26 cellular contexts compared by ENCODE assay signal in the genomic region with DNA sequence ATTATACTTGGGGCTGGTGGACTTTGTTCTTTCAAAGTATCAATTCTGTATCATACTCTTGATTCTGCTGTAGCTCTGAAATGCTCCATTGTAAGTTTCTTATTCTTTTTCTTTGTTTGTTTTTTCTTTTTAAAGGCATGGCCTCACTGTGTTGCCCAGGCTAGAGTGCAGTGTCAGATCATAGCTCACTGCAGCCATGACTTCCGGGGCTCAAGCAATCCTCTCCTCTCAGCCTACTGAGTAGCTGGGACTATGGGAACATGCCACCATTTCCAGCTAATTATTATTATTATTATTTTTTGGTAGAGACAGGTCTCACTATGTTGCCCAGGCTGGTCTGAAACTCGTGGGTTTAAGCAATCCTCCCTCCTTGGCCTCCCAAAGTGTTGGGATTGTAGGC.
"Had no signal": no experiment of that assay in that cellular context is flagged by ENCODE, and none has a peak within 500 bp of the region (broad histone marks: within the 10 kb centered on the region; RNA-seq: fewer than 3 reads in every experiment).

No MANE protein-coding gene starts in this region.

- ATAC-seq: activated CD8-positive, alpha-beta T cell treated with anti-CD3 and anti-CD28 coated beads for 36 hours; activated naive CD4-positive, alpha-beta T cell treated with anti-CD3 and anti-CD28 coated beads, Interleukin-2, amount 50 U/mL, for 72 hours; Panc1; Right ventricle myocardium inferior; T-cell had no signal

- FAIRE-seq: TTC549 had no signal

- H3K36me3 ChIP-seq: brain microvascular endothelial cell, cardiac muscle cell, MG63 had no signal

- H3K27me3 ChIP-seq: MG63 had no signal

- H3K4me3 Mint-ChIP-seq: activated CD8-positive, alpha-beta T cell treated with anti-CD3 and anti-CD28 coated beads for 36 hours; T-cell had no signal

- H3K4me3 ChIP-seq: cardiac muscle cell, MG63, SK-N-MC had no signal

- H3K36me3 Mint-ChIP-seq: activated naive CD4-positive, alpha-beta T cell treated with anti-CD3 and anti-CD28 coated beads, Interleukin-2, amount 50 U/mL, for 72 hours; T-cell had no signal

- H3K9me3 ChIP-seq: MG63 had no signal

- H3K27ac ChIP-seq: brain microvascular endothelial cell, cardiac muscle cell, SK-N-MC had no signal

- H3K9me3 Mint-ChIP-seq: activated CD8-positive, alpha-beta T cell treated with anti-CD3 and anti-CD28 coated beads for 36 hours; activated naive CD4-positive, alpha-beta T cell treated with anti-CD3 and anti-CD28 coated beads, Interleukin-2, amount 50 U/mL, for 72 hours; T-cell had no signal

- H3K27ac Mint-ChIP-seq: activated CD8-positive, alpha-beta T cell treated with anti-CD3 and anti-CD28 coated beads for 36 hours; activated naive CD4-positive, alpha-beta T cell treated with anti-CD3 and anti-CD28 coated beads, Interleukin-2, amount 50 U/mL, for 72 hours; T-cell had no signal

- DNase-seq: activated CD4-positive, CD25-positive, alpha-beta regulatory T cell; activated CD8-positive, alpha-beta memory T cell treated with anti-CD3 and anti-CD28 coated beads, Interleukin-2, amount 50 U/mL, for 4 hours; activated CD8-positive, alpha-beta T cell treated with anti-CD3 and anti-CD28 coated beads for 36 hours; activated naive CD4-positive, alpha-beta T cell treated with Interleukin-2 at 50 U/mL for 16 hours; activated T-cell treated with anti-CD3 and anti-CD28 coated beads, Interleukin-2, amount 50 U/mL, for 1 hour; brain microvascular endothelial cell; MG63; NCI-H1105; NCI-H1436; NCI-H1694 treated with DMSO at 0.1 percent for 48 hours; NCI-H2029 treated with DMSO at 0.1 percent for 48 hours; NCI-H345; NCI-H510A; NCI-H526 treated with DMSO at 0.1 percent for 48 hours; NCI-H82; OCI-M1; RPMI8226; T-helper 2 cell; T1000 had no signal
